Comparison of ENCODE assay signal across 15 cellular contexts in the genomic region with DNA sequence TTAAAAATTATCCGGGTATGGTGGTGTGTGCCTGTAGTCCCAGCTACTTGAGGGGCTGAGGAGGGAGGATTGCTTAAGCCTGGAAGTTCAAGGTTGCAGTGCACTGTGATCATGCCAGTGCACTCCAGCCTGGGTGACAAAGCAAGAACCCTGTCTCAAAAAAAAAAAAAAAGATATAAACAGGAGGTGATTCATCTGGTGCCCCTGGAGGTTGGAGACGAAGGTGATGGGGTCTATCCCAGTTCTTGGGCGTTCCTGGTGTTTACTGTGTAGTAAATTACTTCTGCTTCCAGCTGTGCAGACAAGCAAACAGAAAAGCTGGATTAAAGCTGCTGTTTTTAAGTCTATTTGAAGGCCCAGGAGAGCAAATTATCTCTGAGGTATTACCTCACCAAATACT.
"Had no signal": no experiment of that assay in that cellular context is flagged by ENCODE, and none has a peak within 500 bp of the region (broad histone marks: within the 10 kb centered on the region; RNA-seq: fewer than 3 reads in every experiment).

No MANE protein-coding gene starts in this region.

- DNase-seq: activated CD4-positive, CD25-positive, alpha-beta regulatory T cell treated with anti-CD3 and anti-CD28 coated beads, Interleukin-2, amount 50 U/mL, for 72 hours; activated naive CD4-positive, alpha-beta T cell treated with anti-CD3 and anti-CD28 coated beads, Interleukin-2, amount 50 U/mL, for 16 hours; amniotic stem cell; left cardiac atrium; lower lobe of right lung; nephron progenitor cell; occipital lobe; stimulated activated CD4-positive, alpha-beta T cell treated with anti-CD3 and anti-CD28 coated beads, Interleukin-15, amount 100 ng/mL, for 24 hours; stimulated activated CD4-positive, alpha-beta T cell treated with anti-CD3 and anti-CD28 coated beads, Interleukin-4, amount 100 ng/mL, for 1 hour; stimulated activated naive CD4-positive, alpha-beta T cell; tibial artery had no signal

- H3K9me3 ChIP-seq: lower lobe of right lung, tibial artery had no signal

- H3K4me3 ChIP-seq: lower lobe of right lung, skin epidermis, tibial artery had no signal

- H3K27me3 ChIP-seq: tibial artery had no signal

- H3K36me3 ChIP-seq: lower lobe of right lung, tibial artery had no signal

- H3K27ac ChIP-seq: lower lobe of right lung, skin epidermis, tibial artery had no signal

- FAIRE-seq: endometrium, urothelium cell line had no signal

- ATAC-seq: esophagus mucosa, left cardiac atrium, lower lobe of right lung had no signal

- H3K4me1 ChIP-seq: lower lobe of right lung had no signal
